8 cellular contexts compared by ENCODE assay signal in the genomic region with DNA sequence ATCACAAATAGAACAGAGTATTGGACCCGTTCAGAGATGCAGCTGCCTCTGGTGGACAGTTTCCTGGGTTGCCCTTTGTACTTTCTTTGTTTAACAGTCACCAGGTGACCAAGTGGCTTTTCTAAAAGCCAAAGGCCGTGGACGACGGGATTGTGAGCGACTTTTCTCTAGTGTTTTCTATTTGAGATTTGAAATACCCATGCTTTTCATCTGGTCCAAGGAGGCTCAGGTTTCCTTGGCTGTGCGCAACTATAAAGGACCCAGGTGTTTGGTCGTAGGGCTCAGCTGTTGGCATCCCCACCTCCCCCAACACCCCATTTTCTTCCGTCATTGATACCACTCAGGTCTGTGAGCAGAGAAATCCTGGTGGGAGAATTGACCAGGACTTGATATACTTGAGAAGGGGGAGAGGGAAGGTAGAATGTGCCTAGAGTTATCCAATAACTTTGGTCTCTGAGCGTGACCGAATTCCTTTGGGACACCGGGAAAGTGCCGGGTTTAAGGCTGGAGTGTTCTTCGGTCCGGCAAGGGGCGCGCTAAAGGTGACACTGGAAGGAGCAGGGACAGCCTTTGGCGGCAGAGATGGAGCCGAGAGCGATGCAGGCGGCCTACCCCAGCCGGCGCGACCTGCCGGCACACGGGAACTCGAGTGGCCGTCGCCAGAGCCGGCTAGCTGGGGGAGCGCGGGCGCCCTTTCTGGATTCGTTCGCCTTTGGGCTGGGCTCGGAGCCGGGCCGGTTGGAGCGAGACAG.
DNase-seq lines count a peak whose midpoint lies in the region; ATAC-seq and TF ChIP-seq lines count a peak whose summit lies in the region.

No MANE protein-coding gene starts in this region.

- TF ChIP-seq CTCF in GM06990 (IDR thresholded peaks at IDR 0.05; ENCODE audit: insufficient read depth, low read length, poor library complexity, severe bottlenecking), result no peak
- no peak for TF ChIP-seq CTCF in astrocyte of the spinal cord (IDR thresholded peaks at IDR 0.05; ENCODE audit: low read depth, low read length)
- TF ChIP-seq CTCF in upper lobe of left lung (IDR thresholded peaks at IDR 0.05), result peak in 1 of 6 experiments; percentile 7

- H3K4me2 ChIP-seq in Karpas-422 (ENCODE audit: low read depth, low read length, poor library complexity, severe bottlenecking), result peak overlapping the region; percentile 94

- 11 to 13% methylated on average over 32 to 34 of the region's 38 CpGs for WGBS in upper lobe of left lung, 2 donors

- H3K36me3 Mint-ChIP-seq in memory B cell, result peaks cover 2% of the 10 kb centered on the region

- H3K4me1 Mint-ChIP-seq in memory B cell, result peaks cover 23% of the 10 kb centered on the region

- H3K9ac ChIP-seq in Karpas-422 (ENCODE audit: low read length), result peak overlapping the region; percentile 64

- H3K27me3 Mint-ChIP-seq in memory B cell, result no peaks in the 10 kb centered on the region

- no peak for TF ChIP-seq EP300 in upper lobe of left lung (IDR thresholded peaks at IDR 0.05)

- H3K9me3 ChIP-seq in Karpas-422 (ENCODE audit: low read length) (no peaks in the 10 kb centered on the region), upper lobe of left lung (no peaks in the 10 kb centered on the region)

- no peaks in the 10 kb centered on the region for H3K79me2 ChIP-seq in Karpas-422 (ENCODE audit: low read length)

- TF ChIP-seq POLR2A in upper lobe of left lung (IDR thresholded peaks at IDR 0.05), result peak in 1 of 4 donors; percentile 42

- peak overlapping the region; percentile 86; the same call in 1 of the 2 replicates for H2AFZ ChIP-seq in Karpas-422 (ENCODE audit: low read length)

- DNase-seq in GM06990 (ENCODE audit: extremely low read depth, insufficient read length) (no peak), Karpas-422 (no peak), astrocyte of the spinal cord (ENCODE audit: low read depth, low spot score) (peak; percentile 18), memory B cell (ENCODE audit: low spot score in 2 of 2) (peak in 1 of 2 donors; percentile 17), upper lobe of left lung (no peak), iPS-NIHi11 (ENCODE audit: low spot score) (no peak), NCI-H1694 treated with DMSO at 0.1 percent for 48 hours (lab: John Stamatoyannopoulos, UW) (no peak)

- in situ Hi-C loops in astrocyte of the spinal cord (cut with HindIII; ENCODE audit: low sequenced_read_pairs), result no loop called here

- no peaks in the 10 kb centered on the region for H4K20me1 ChIP-seq in Karpas-422 (ENCODE audit: insufficient read depth, low read depth, low read length)

- H3K9me2 ChIP-seq in Karpas-422 (replicated peaks; ENCODE audit: insufficient read depth, low read length), result no peaks in the 10 kb centered on the region

- H3K4me1 ChIP-seq in Karpas-422 (ENCODE audit: low read length), result peaks cover 14% of the 10 kb centered on the region
- peaks cover 60 to 84% (median 76%) of the 10 kb centered on the region in 4 donors for H3K4me1 ChIP-seq in upper lobe of left lung

- H3K4me3 Mint-ChIP-seq in memory B cell, result peak overlapping the region; percentile 92

- H3K27ac Mint-ChIP-seq in memory B cell, result peak overlapping the region; percentile 82

- no peak overlapping the region for H3K27ac ChIP-seq in Karpas-422 (ENCODE audit: low read length)
- peak overlapping the region; percentile 93 to 95 (median 94) for H3K27ac ChIP-seq in upper lobe of left lung

- ATAC-seq in memory B cell (ENCODE audit: low read depth) (no peak), upper lobe of left lung (ENCODE audit: low FRiP score in 2 of 2) (no peak), HG02970 (IDR thresholded peaks at IDR 0.05; ENCODE audit: low FRiP score, unreplicated experiment) (no peak)

- H3K36me3 ChIP-seq in GM06990 (ENCODE audit: control insufficient read depth, insufficient read depth, low read length), result peaks cover 5% of the 10 kb centered on the region
- H3K36me3 ChIP-seq in Karpas-422 (ENCODE audit: insufficient read depth, low read length), result no peaks in the 10 kb centered on the region
- H3K36me3 ChIP-seq in upper lobe of left lung, result peaks cover 0 to 16% (median 8%) of the 10 kb centered on the region in 4 donors

- H3K9me3 Mint-ChIP-seq in memory B cell, result no peaks in the 10 kb centered on the region

- H3K4me3 ChIP-seq in GM06990 (replicated peaks; ENCODE audit: low read depth, low read length) (peak overlapping the region; percentile 71), Karpas-422 (ENCODE audit: low read length) (peak overlapping the region; percentile 77), astrocyte of the spinal cord (ENCODE audit: low read depth, low read length) (peak overlapping the region; percentile 47), upper lobe of left lung (peak overlapping the region; percentile 58 to 96 (median 81))

- H3K27me3 ChIP-seq in GM06990 (replicated peaks; ENCODE audit: control insufficient read depth, insufficient read depth, low read length) (no peaks in the 10 kb centered on the region), Karpas-422 (ENCODE audit: low read length) (no peaks in the 10 kb centered on the region), upper lobe of left lung (no peaks in the 10 kb centered on the region)
